1 cellular context compared by ENCODE assay signal in the genomic region with DNA sequence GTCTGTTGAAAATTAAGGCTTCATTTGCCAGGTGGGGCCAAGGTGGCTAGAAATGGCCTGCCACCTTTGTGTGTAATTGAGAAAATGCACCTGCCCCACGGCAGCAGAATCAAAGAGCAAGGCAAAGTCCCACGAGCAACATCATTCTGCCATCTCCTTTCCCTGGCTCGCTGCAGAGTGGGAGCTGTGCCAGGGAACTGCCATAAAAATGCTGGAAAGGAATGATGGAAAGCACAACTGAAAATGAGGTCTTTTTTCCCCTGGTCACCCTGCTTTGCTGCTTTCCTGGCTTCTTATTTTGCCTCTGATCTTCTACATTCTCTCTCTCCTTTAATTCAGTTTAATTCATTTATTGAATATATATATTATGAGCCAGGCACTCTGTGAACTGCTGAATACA.
TF ChIP-seq lines count a peak whose summit lies in the region.

No MANE protein-coding gene starts in this region.

TF ChIP-seq in SK-N-SH treated with all-trans-retinoic acid at 6 μM for 48 hours, 23 proteins besides CTCF, POLR2A, EP300 and RAD21 (continued from another document):
- TF ChIP-seq, protein P1, sequence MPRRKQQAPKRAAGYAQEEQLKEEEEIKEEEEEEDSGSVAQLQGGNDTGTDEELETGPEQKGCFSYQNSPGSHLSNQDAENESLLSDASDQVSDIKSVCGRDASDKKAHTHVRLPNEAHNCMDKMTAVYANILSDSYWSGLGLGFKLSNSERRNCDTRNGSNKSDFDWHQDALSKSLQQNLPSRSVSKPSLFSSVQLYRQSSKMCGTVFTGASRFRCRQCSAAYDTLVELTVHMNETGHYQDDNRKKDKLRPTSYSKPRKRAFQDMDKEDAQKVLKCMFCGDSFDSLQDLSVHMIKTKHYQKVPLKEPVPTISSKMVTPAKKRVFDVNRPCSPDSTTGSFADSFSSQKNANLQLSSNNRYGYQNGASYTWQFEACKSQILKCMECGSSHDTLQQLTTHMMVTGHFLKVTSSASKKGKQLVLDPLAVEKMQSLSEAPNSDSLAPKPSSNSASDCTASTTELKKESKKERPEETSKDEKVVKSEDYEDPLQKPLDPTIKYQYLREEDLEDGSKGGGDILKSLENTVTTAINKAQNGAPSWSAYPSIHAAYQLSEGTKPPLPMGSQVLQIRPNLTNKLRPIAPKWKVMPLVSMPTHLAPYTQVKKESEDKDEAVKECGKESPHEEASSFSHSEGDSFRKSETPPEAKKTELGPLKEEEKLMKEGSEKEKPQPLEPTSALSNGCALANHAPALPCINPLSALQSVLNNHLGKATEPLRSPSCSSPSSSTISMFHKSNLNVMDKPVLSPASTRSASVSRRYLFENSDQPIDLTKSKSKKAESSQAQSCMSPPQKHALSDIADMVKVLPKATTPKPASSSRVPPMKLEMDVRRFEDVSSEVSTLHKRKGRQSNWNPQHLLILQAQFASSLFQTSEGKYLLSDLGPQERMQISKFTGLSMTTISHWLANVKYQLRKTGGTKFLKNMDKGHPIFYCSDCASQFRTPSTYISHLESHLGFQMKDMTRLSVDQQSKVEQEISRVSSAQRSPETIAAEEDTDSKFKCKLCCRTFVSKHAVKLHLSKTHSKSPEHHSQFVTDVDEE (CRISPR knock-in tag; IDR thresholded peaks at IDR 0.05), result no peak
- TF ChIP-seq, protein P2, sequence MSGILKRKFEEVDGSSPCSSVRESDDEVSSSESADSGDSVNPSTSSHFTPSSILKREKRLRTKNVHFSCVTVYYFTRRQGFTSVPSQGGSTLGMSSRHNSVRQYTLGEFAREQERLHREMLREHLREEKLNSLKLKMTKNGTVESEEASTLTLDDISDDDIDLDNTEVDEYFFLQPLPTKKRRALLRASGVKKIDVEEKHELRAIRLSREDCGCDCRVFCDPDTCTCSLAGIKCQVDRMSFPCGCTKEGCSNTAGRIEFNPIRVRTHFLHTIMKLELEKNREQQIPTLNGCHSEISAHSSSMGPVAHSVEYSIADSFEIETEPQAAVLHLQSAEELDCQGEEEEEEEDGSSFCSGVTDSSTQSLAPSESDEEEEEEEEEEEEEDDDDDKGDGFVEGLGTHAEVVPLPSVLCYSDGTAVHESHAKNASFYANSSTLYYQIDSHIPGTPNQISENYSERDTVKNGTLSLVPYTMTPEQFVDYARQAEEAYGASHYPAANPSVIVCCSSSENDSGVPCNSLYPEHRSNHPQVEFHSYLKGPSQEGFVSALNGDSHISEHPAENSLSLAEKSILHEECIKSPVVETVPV (CRISPR knock-in tag; IDR thresholded peaks at IDR 0.05), result no peak
- TF ChIP-seq ARNTL (CRISPR knock-in tag; IDR thresholded peaks at IDR 0.05; ENCODE audit: borderline replicate concordance, low read depth) (no peak), RARB (CRISPR knock-in tag; IDR thresholded peaks at IDR 0.05) (no peak)
- TF ChIP-seq, protein P3, sequence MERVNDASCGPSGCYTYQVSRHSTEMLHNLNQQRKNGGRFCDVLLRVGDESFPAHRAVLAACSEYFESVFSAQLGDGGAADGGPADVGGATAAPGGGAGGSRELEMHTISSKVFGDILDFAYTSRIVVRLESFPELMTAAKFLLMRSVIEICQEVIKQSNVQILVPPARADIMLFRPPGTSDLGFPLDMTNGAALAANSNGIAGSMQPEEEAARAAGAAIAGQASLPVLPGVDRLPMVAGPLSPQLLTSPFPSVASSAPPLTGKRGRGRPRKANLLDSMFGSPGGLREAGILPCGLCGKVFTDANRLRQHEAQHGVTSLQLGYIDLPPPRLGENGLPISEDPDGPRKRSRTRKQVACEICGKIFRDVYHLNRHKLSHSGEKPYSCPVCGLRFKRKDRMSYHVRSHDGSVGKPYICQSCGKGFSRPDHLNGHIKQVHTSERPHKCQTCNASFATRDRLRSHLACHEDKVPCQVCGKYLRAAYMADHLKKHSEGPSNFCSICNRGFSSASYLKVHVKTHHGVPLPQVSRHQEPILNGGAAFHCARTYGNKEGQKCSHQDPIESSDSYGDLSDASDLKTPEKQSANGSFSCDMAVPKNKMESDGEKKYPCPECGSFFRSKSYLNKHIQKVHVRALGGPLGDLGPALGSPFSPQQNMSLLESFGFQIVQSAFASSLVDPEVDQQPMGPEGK (CRISPR knock-in tag; IDR thresholded peaks at IDR 0.05; ENCODE audit: borderline replicate concordance), result no peak
TF ChIP-seq in SK-N-SH treated with all-trans-retinoic acid at 6 μM for 48 hours: peak in this region for 0.
